15 cellular contexts compared by ENCODE assay signal in the genomic region with DNA sequence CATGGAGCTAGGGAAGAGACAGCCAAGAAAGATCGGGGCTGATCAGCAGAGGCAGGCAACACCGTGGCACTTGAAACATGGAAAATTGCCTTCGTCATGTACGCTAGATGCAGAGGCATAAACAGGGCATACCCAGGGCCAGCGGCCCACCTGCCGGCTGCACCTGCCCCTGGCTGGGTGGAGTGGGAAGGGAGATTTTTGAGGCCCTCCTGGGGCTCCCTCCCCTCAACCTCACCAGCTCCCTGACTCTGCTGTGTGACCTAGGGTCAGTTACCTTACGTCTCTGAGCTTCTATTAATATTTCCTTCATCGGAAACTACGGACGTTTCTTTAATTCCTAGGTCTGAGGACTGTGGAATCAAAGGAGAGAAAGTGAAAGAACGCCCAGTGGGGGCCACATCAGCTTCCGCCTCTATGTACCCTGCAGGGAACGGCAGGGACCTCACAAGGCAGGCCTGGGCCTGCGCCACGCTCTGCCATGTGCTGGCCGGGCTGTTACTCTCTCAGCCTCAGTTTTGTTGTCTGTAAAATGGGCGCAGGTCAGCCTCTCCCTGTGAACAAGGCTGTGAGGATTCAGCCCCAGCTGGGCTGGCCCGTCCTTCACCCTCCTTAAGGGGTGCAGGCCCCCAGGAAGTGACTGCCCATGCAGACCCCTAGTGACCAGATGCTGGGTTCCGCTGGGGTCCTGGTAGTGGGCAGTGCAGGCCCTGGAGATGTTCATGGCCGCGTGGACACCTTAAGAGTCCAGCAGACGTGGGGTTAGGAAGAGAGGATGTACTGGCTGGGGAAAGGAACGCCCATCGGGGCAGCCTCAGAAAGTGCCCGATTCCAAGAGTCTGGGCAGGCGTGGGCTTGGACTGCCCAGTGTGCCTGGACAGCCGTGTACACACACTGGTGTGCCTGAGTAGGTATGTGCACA. TPM values are rescaled to one million over a fixed set of nuclear protein-coding genes. Genes with fewer than 3 reads are reported as not detected.
A peak's percentile ranks its signal among the peaks of the same experiment; 100 is the strongest.
DNase-seq lines count a peak whose midpoint lies in the region; ATAC-seq, FAIRE-seq and TF ChIP-seq lines count a peak whose summit lies in the region.
"Had no signal": no experiment of that assay in that cellular context is flagged by ENCODE, and none has a peak within 500 bp of the region (broad histone marks: within the 10 kb centered on the region; RNA-seq: fewer than 3 reads in every experiment).

No MANE protein-coding gene starts in this region.

- H3K27me3 Mint-ChIP-seq in H9 (ENCODE audit: low read depth) (peaks cover 11% of the 10 kb centered on the region), WTC11 (ENCODE audit: low read depth) (no peaks in the 10 kb centered on the region; the same call in 1 of the 2 replicates)

- H4K91ac ChIP-seq in H9 (ENCODE audit: insufficient read length, low read depth, low read length), result no peak overlapping the region

- H3K9me3 Mint-ChIP-seq in H9 (peaks cover 2 to 3% of the 10 kb centered on the region in 2 experiments; a peak in 3 of 5 replicates), WTC11 (peaks cover 11% of the 10 kb centered on the region)
- H3K9me3 Mint-ChIP-seq: dendritic cell treated with granulocyte-macrophage colony-stimulating factor and Interleukin-4, amounts not matched to agents 40 ng/mL and 50 ng/mL, for 4 days had no signal

- no peak overlapping the region for H2BK12ac ChIP-seq in H9 (ENCODE audit: insufficient read length, low read depth, low read length)

- H3K27ac ChIP-seq in H9 (ENCODE audit: insufficient read length, low read depth, low read length), result no peak overlapping the region
- no peak overlapping the region for H3K27ac ChIP-seq in left lung
- H3K27ac ChIP-seq in stomach, result peak overlapping the region in 1 of 5 donors; percentile 55
- peak overlapping the region in 1 of 2 donors; percentile 84 for H3K27ac ChIP-seq in kidney (ENCODE audit: low read depth in 2 of 2, low read length in 2 of 2)
- H3K27ac ChIP-seq: C4-2B had no signal

- no peak overlapping the region for H2BK5ac ChIP-seq in H9 (ENCODE audit: insufficient read length, low read length)

- no peaks in the 10 kb centered on the region; the same call in 1 of the 2 replicates for H3K4me1 ChIP-seq in H9 (ENCODE audit: insufficient read depth, low read length)
- no peaks in the 10 kb centered on the region for H3K4me1 ChIP-seq in left lung
- peaks cover 0 to 12% (median 0%) of the 10 kb centered on the region in 4 donors for H3K4me1 ChIP-seq in stomach
- H3K4me1 ChIP-seq in kidney (ENCODE audit: control insufficient read depth in 1 of 2, insufficient read depth in 1 of 2, low read depth in 1 of 2, low read length in 2 of 2), result peaks cover 7 to 14% of the 10 kb centered on the region in 2 donors

- H3K9me3 ChIP-seq in H9 (ENCODE audit: control insufficient read depth, low read depth, low read length), result no peaks in the 10 kb centered on the region
- no peaks in the 10 kb centered on the region for H3K9me3 ChIP-seq in left lung
- H3K9me3 ChIP-seq in stomach, result no peaks in the 10 kb centered on the region
- no peaks in the 10 kb centered on the region for H3K9me3 ChIP-seq in kidney (ENCODE audit: control insufficient read depth in 1 of 2, low read length in 2 of 2)

- peaks cover 9 to 18% of the 10 kb centered on the region in 2 experiments for H3K4me1 Mint-ChIP-seq in H9
- H3K4me1 Mint-ChIP-seq in WTC11, result peaks cover 12% of the 10 kb centered on the region

- no peak overlapping the region for H3K4me3 Mint-ChIP-seq in H9
- no peak overlapping the region for H3K4me3 Mint-ChIP-seq in WTC11
- H3K4me3 Mint-ChIP-seq: activated CD8-positive, alpha-beta T cell treated with anti-CD3 and anti-CD28 coated beads, Interleukin-2, amount 10 ng/mL, durations not matched to agents 7 days and 5 days; dendritic cell treated with granulocyte-macrophage colony-stimulating factor and Interleukin-4, amounts not matched to agents 40 ng/mL and 50 ng/mL, for 4 days had no signal

- H3K23me2 ChIP-seq in H9 (ENCODE audit: insufficient read length, low read depth, low read length, poor library complexity, severe bottlenecking), result no peaks in the 10 kb centered on the region

- no peak overlapping the region for H3K4ac ChIP-seq in H9 (ENCODE audit: low read depth, low read length)

- H3K36me3 ChIP-seq in left lung (no peaks in the 10 kb centered on the region), stomach (no peaks in the 10 kb centered on the region), kidney (ENCODE audit: control insufficient read depth in 1 of 2, insufficient read depth in 2 of 2, low read length in 2 of 2) (no peaks in the 10 kb centered on the region)

- H3K18ac ChIP-seq in H9 (ENCODE audit: insufficient read length, low read depth, low read length), result no peak overlapping the region

- no peak overlapping the region for H2AK5ac ChIP-seq in H9 (ENCODE audit: insufficient read length, low read length)

- no peak for ATAC-seq in WTC11
- ATAC-seq in left lung, result no peak
- no peak for ATAC-seq in HG03520 (IDR thresholded peaks at IDR 0.05; ENCODE audit: unreplicated experiment)
- no peak for ATAC-seq in HG02588 (IDR thresholded peaks at IDR 0.05; ENCODE audit: unreplicated experiment)
- ATAC-seq: activated CD8-positive, alpha-beta T cell treated with anti-CD3 and anti-CD28 coated beads, Interleukin-2, amount 10 ng/mL, durations not matched to agents 7 days and 5 days had no signal

- H3K27ac Mint-ChIP-seq in H9 (peak overlapping the region in 2 of 3 experiments; percentile 44 to 55; a peak in 1 of 7 replicates), WTC11 (0 out of 2 replicates have a peak overlapping the region, but pooled peaks have one; percentile 15)
- H3K27ac Mint-ChIP-seq: activated CD8-positive, alpha-beta T cell treated with anti-CD3 and anti-CD28 coated beads, Interleukin-2, amount 10 ng/mL, durations not matched to agents 7 days and 5 days; dendritic cell treated with granulocyte-macrophage colony-stimulating factor and Interleukin-4, amounts not matched to agents 40 ng/mL and 50 ng/mL, for 4 days had no signal

- no peak for FAIRE-seq in kidney (lab: Jason Lieb, UNC)
- FAIRE-seq: keratinocyte had no signal

- H3K14ac ChIP-seq in H9 (ENCODE audit: insufficient read depth, low read length), result no peak overlapping the region

- H2BK20ac ChIP-seq in H9 (ENCODE audit: low read depth, low read length, poor library complexity, severe bottlenecking), result no peak overlapping the region

- H3K27me3 ChIP-seq in H9 (ENCODE audit: insufficient read depth, low read length), result no peaks in the 10 kb centered on the region
- H3K27me3 ChIP-seq in left lung, result peaks cover 0 to 63% of the 10 kb centered on the region in 2 donors
- H3K27me3 ChIP-seq in stomach, result peaks cover 0 to 59% (median 8%) of the 10 kb centered on the region in 3 donors

- H3K4me2 ChIP-seq in H9 (ENCODE audit: insufficient read depth, insufficient read length, low read length), result no peak overlapping the region

- H3K23ac ChIP-seq in H9 (ENCODE audit: insufficient read length, low read depth, low read length), result no peak overlapping the region

- no peak for TF ChIP-seq CTCF in H9 (conservative IDR thresholded peaks at IDR 0.05)
- no peak for TF ChIP-seq CTCF in WTC11 (IDR thresholded peaks at IDR 0.05)
- no peak for TF ChIP-seq CTCF in left lung (IDR thresholded peaks at IDR 0.05)
- no peak for TF ChIP-seq CTCF in stomach (IDR thresholded peaks at IDR 0.05)
- no peak for TF ChIP-seq CTCF in kidney (IDR thresholded peaks at IDR 0.05; ENCODE audit: borderline replicate concordance, extremely low read depth, insufficient read depth)

- H3K4me3 ChIP-seq in left lung (no peak overlapping the region), stomach (no peak overlapping the region), kidney (ENCODE audit: low read length in 2 of 2) (peak overlapping the region in 1 of 2 donors; percentile 16)

- intact Hi-C loops in left lung (cut with DNase I), result no loop called here
- intact Hi-C loops in stomach (cut with DNase I; ENCODE audit: low total_unique reads), result no loop called here
- intact Hi-C loops in kidney (cut with DNase I), result no loop called here

- no peak for TF ChIP-seq EP300 in stomach (IDR thresholded peaks at IDR 0.05)

- no peak overlapping the region for H3K56ac ChIP-seq in H9 (ENCODE audit: insufficient read length, low read depth, low read length)

- H3K9ac ChIP-seq in H9 (ENCODE audit: extremely low read depth, insufficient read length, low read length), result no peak overlapping the region
- H3K9ac ChIP-seq in kidney (ENCODE audit: low read length in 2 of 2), result no peak overlapping the region

- H4K5ac ChIP-seq in H9 (ENCODE audit: insufficient read length, low read depth, low read length), result no peak overlapping the region

- H2BK120ac ChIP-seq in H9 (ENCODE audit: low read depth, low read length, poor library complexity, severe bottlenecking), result no peak overlapping the region

- DNase-seq in H9 (peak; percentile 8), WTC11 (ENCODE audit: low spot score) (no peak), left lung (peak; percentile 9 to 47), stomach (peak; percentile 3), kidney (no peak)
- DNase-seq: activated CD8-positive, alpha-beta T cell treated with anti-CD3 and anti-CD28 coated beads, Interleukin-2, amount 10 ng/mL, durations not matched to agents 7 days and 5 days; activated gamma-delta T cell; Karpas-422; stimulated activated CD4-positive, alpha-beta T cell treated with anti-CD3 and anti-CD28 coated beads, Interleukin-15, amount 100 ng/mL, for 24 hours; T-helper 9 cell had no signal

- no peak overlapping the region for H2BK15ac ChIP-seq in H9 (ENCODE audit: low read depth, low read length)

- H3K79me1 ChIP-seq in H9 (ENCODE audit: insufficient read depth, low read depth, low read length, poor library complexity, severe bottlenecking), result no peaks in the 10 kb centered on the region

- H3K79me2 ChIP-seq in H9 (ENCODE audit: insufficient read depth, low read length), result no peaks in the 10 kb centered on the region

- CTCF ChIA-PET in WTC11 (lab: Charles Lee), result interaction anchor here (1.1 to 1.9 kb wide), 2 partner anchors 15 to 29 kb away, joined by 3 to 6 read pairs; no protein-coding TSS in a partner anchor

- no CpG with 5 or more reads among the region's 27 CpGs for WGBS in H9 (ENCODE audit: extremely low coverage, insufficient read length, low lambda C conversion rate)
- WGBS in stomach, 5 donors, result 84 to 92% (median 89%) methylated on average over 26 to 27 of the region's 27 CpGs

- no peak overlapping the region for H3T11ph ChIP-seq in H9 (ENCODE audit: low read length)

- POLR2A ChIA-PET in WTC11 (lab: Charles Lee), result no interaction called here

- H4K20me1 ChIP-seq in H9 (ENCODE audit: control insufficient read depth, insufficient read depth, insufficient read length), result no peaks in the 10 kb centered on the region

- H3K36me3 Mint-ChIP-seq in H9 (ENCODE audit: insufficient read depth in 1 of 3, low read depth in 3 of 3), result no peaks in the 10 kb centered on the region
- peaks cover 4% of the 10 kb centered on the region; the same call in 1 of the 2 replicates for H3K36me3 Mint-ChIP-seq in WTC11

- no peak for TF ChIP-seq POLR2A in stomach (IDR thresholded peaks at IDR 0.05)

- H4K8ac ChIP-seq in H9 (replicated peaks; ENCODE audit: insufficient read length, low read depth, low read length), result no peak overlapping the region

- H2AFZ ChIP-seq in H9 (ENCODE audit: low read length), result no peak overlapping the region

RNA-seq across cellular contexts. Expression of gene ELFN1, which starts 22.7 kb away (rescaled TPM):
- total RNA-seq in H9 (2021), result 3.7 and 4.0 TPM in 2 replicates
- 4.1 to 4.6 TPM (median 4.4 TPM) in 3 replicates for total RNA-seq in WTC11 (2021)
- 1 to 10 TPM; 1.5 to 1.6 TPM for total RNA-seq in left lung
- 1 to 10 TPM in 1 of 5 donors, under 1 TPM in 3, not detected in 1; 0.43 to 4.3 (median 0.50) TPM for total RNA-seq in stomach
- polyA plus RNA-seq in stomach, result under 1 TPM; 0.19 to 0.76 (median 0.53) TPM
- 3.8 TPM for total RNA-seq in kidney
- polyA plus RNA-seq in kidney (ENCODE audit: insufficient read depth, low read depth, low replicate concordance), result 3.5 TPM
- total RNA-seq: activated CD8-positive, alpha-beta T cell treated with anti-CD3 and anti-CD28 coated beads, Interleukin-2, amount 10 ng/mL, durations not matched to agents 7 days and 5 days had no signal

Comparison
In these comparisons a context has a peak if more than half of its experiments do, and no peak if none do; other contexts are left out.
1. DNase-seq: peak in H9 (single experiment), left lung (2 of 2) and stomach (single experiment); none in WTC11 (single experiment) and kidney (single experiment).